1 cellular context compared by ENCODE assay signal in the genomic region with DNA sequence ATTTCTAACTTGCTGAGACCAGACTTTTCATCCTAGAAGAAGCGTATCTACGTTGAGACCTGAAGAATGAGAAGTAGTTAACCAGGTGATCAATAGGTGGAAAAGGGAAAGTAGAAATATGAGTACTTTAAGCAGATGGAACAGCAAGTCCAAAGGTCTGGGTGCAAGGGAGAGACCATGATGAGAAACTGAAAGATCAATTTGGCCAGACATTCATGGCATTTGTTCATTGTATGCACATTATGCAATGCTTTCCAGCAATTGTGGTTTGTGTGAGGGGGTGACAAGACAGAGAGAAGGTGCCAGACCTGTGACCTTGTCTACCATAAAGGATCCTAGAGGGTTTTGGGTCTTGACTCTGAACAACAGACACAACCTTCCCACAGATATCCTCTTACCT.
TF ChIP-seq lines count a peak whose summit lies in the region.

No MANE protein-coding gene starts in this region.

TF ChIP-seq in GM23338, 12 proteins besides CTCF, POLR2A, EP300 and RAD21 (continued from another document):
- TF ChIP-seq REST (IDR thresholded peaks at IDR 0.05; ENCODE audit: unreplicated experiment): no peak
- no peak for TF ChIP-seq NANOG (IDR thresholded peaks at IDR 0.05; ENCODE audit: borderline replicate concordance)
- no peak for TF ChIP-seq CREB1 (CRISPR knock-in tag; IDR thresholded peaks at IDR 0.05; ENCODE audit: low read depth)
- no peak for TF ChIP-seq ZNF114 (CRISPR knock-in tag; IDR thresholded peaks at IDR 0.05)
- TF ChIP-seq EZH2 (IDR thresholded peaks at IDR 0.05; ENCODE audit: low read depth, unreplicated experiment): no peak
- TF ChIP-seq, protein P1, sequence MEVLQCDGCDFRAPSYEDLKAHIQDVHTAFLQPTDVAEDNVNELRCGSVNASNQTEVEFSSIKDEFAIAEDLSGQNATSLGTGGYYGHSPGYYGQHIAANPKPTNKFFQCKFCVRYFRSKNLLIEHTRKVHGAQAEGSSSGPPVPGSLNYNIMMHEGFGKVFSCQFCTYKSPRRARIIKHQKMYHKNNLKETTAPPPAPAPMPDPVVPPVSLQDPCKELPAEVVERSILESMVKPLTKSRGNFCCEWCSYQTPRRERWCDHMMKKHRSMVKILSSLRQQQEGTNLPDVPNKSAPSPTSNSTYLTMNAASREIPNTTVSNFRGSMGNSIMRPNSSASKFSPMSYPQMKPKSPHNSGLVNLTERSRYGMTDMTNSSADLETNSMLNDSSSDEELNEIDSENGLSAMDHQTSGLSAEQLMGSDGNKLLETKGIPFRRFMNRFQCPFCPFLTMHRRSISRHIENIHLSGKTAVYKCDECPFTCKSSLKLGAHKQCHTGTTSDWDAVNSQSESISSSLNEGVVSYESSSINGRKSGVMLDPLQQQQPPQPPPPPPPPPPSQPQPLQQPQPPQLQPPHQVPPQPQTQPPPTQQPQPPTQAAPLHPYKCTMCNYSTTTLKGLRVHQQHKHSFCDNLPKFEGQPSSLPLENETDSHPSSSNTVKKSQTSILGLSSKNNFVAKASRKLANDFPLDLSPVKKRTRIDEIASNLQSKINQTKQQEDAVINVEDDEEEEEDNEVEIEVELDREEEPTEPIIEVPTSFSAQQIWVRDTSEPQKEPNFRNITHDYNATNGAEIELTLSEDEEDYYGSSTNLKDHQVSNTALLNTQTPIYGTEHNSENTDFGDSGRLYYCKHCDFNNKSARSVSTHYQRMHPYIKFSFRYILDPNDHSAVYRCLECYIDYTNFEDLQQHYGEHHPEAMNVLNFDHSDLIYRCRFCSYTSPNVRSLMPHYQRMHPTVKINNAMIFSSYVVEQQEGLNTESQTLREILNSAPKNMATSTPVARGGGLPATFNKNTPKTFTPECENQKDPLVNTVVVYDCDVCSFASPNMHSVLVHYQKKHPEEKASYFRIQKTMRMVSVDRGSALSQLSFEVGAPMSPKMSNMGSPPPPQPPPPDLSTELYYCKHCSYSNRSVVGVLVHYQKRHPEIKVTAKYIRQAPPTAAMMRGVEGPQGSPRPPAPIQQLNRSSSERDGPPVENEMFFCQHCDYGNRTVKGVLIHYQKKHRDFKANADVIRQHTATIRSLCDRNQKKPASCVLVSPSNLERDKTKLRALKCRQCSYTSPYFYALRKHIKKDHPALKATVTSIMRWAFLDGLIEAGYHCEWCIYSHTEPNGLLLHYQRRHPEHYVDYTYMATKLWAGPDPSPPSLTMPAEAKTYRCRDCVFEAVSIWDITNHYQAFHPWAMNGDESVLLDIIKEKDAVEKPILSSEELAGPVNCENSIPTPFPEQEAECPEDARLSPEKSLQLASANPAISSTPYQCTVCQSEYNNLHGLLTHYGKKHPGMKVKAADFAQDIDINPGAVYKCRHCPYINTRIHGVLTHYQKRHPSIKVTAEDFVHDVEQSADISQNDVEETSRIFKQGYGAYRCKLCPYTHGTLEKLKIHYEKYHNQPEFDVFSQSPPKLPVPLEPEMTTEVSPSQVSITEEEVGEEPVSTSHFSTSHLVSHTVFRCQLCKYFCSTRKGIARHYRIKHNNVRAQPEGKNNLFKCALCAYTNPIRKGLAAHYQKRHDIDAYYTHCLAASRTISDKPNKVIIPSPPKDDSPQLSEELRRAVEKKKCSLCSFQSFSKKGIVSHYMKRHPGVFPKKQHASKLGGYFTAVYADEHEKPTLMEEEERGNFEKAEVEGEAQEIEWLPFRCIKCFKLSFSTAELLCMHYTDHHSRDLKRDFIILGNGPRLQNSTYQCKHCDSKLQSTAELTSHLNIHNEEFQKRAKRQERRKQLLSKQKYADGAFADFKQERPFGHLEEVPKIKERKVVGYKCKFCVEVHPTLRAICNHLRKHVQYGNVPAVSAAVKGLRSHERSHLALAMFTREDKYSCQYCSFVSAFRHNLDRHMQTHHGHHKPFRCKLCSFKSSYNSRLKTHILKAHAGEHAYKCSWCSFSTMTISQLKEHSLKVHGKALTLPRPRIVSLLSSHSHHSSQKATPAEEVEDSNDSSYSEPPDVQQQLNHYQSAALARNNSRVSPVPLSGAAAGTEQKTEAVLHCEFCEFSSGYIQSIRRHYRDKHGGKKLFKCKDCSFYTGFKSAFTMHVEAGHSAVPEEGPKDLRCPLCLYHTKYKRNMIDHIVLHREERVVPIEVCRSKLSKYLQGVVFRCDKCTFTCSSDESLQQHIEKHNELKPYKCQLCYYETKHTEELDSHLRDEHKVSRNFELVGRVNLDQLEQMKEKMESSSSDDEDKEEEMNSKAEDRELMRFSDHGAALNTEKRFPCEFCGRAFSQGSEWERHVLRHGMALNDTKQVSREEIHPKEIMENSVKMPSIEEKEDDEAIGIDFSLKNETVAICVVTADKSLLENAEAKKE (CRISPR knock-in tag; IDR thresholded peaks at IDR 0.05): no peak
- TF ChIP-seq ETS1 (IDR thresholded peaks at IDR 0.05): no peak
- TF ChIP-seq ZNF331 (CRISPR knock-in tag; IDR thresholded peaks at IDR 0.05; ENCODE audit: low read depth): no peak
- no peak for TF ChIP-seq EZH2phosphoT487 (IDR thresholded peaks at IDR 0.05; ENCODE audit: unreplicated experiment)
- no peak for TF ChIP-seq POLR2AphosphoS5 (IDR thresholded peaks at IDR 0.05; ENCODE audit: low read depth)
